In genomic region chr7:91731962-91732361, GRCh38 we compare ENCODE assay signal across 32 cellular contexts.
DNase-seq lines count a peak whose midpoint lies in the region; ATAC-seq and TF ChIP-seq lines count a peak whose summit lies in the region.
"Had no signal": no experiment of that assay in that cellular context is flagged by ENCODE, and none has a peak within 500 bp of the region (broad histone marks: within the 10 kb centered on the region; RNA-seq: fewer than 3 reads in every experiment).

No MANE protein-coding gene starts in this region.

- H3K27ac ChIP-seq in cardiac muscle cell, result peak overlapping the region; percentile 63
- H3K27ac ChIP-seq in right atrium auricular region, result no peak overlapping the region
- H3K27ac ChIP-seq in CD8-positive, alpha-beta memory T cell (ENCODE audit: low read depth, low read length), result no peak overlapping the region
- H3K27ac ChIP-seq: 22Rv1; A549; BLaER1; BLaER1 treated with 17β-estradiol and CSF1 and Interleukin-3, amounts not matched to agents 10 nM and 100 nM; C4-2B had no signal

- H3K27me3 ChIP-seq in cardiac muscle cell (no peaks in the 10 kb centered on the region), right atrium auricular region (no peaks in the 10 kb centered on the region)
- no peaks in the 10 kb centered on the region for H3K27me3 ChIP-seq in CD8-positive, alpha-beta memory T cell (ENCODE audit: insufficient read depth, low read length, poor library complexity, severe bottlenecking)
- H3K27me3 ChIP-seq: BE2C; BLaER1; BLaER1 treated with 17β-estradiol and CSF1 and Interleukin-3, amounts not matched to agents 10 nM and 100 nM had no signal

- CTCF ChIA-PET in CD8-positive, alpha-beta memory T cell (lab: Charles Lee), result no interaction called here

- intact Hi-C loops in Right ventricle myocardium superior (cut with DNase I), result no loop called here
- intact Hi-C loops in left ventricle myocardium superior (cut with micrococcal nuclease), result no loop called here

- H3K4me1 Mint-ChIP-seq in CD8-positive, alpha-beta memory T cell, result no peaks in the 10 kb centered on the region
- H3K4me1 Mint-ChIP-seq: B cell; CD14-positive monocyte; CD4-positive, alpha-beta memory T cell; CD4-positive, CD25-positive, alpha-beta regulatory T cell had no signal

- H3K4me3 Mint-ChIP-seq in CD8-positive, alpha-beta memory T cell, result no peak overlapping the region
- H3K4me3 Mint-ChIP-seq: B cell; CD14-positive monocyte; CD4-positive, alpha-beta memory T cell; CD4-positive, alpha-beta T cell; CD4-positive, CD25-positive, alpha-beta regulatory T cell; CD8-positive, alpha-beta T cell had no signal

- H3K4me1 ChIP-seq in cardiac muscle cell (ENCODE audit: low read depth) (peaks cover 11% of the 10 kb centered on the region), right atrium auricular region (no peaks in the 10 kb centered on the region)
- no peaks in the 10 kb centered on the region for H3K4me1 ChIP-seq in CD8-positive, alpha-beta memory T cell (ENCODE audit: insufficient read depth, low read length)
- H3K4me1 ChIP-seq: A549; BE2C; BLaER1; BLaER1 treated with 17β-estradiol and CSF1 and Interleukin-3, amounts not matched to agents 10 nM and 100 nM; Caco-2 had no signal

- POLR2A ChIA-PET in CD8-positive, alpha-beta memory T cell (lab: Charles Lee), result no interaction called here

- no peaks in the 10 kb centered on the region for H3K36me3 ChIP-seq in cardiac muscle cell
- no peaks in the 10 kb centered on the region for H3K36me3 ChIP-seq in right atrium auricular region
- H3K36me3 ChIP-seq in CD8-positive, alpha-beta memory T cell (ENCODE audit: insufficient read depth, low read length), result no peaks in the 10 kb centered on the region
- H3K36me3 ChIP-seq: BE2C; BLaER1; BLaER1 treated with 17β-estradiol and CSF1 and Interleukin-3, amounts not matched to agents 10 nM and 100 nM had no signal

- no peak overlapping the region for H3K27ac Mint-ChIP-seq in CD8-positive, alpha-beta memory T cell
- H3K27ac Mint-ChIP-seq: B cell; CD14-positive monocyte; CD4-positive, alpha-beta memory T cell; CD4-positive, alpha-beta T cell; CD4-positive, CD25-positive, alpha-beta regulatory T cell; CD8-positive, alpha-beta T cell had no signal

- H3K9me3 ChIP-seq in cardiac muscle cell (ENCODE audit: low read depth) (no peaks in the 10 kb centered on the region), right atrium auricular region (peaks cover 0 to 13% of the 10 kb centered on the region in 2 donors)
- H3K9me3 ChIP-seq in CD8-positive, alpha-beta memory T cell (ENCODE audit: low read length), result peaks cover 3% of the 10 kb centered on the region
- H3K9me3 ChIP-seq: A549, BE2C had no signal

- ATAC-seq in Right ventricle myocardium superior (ENCODE audit: poor library complexity) (no peak), left ventricle myocardium superior (peak; percentile 62)
- ATAC-seq: A549; CD8-positive, alpha-beta T cell had no signal

- no peaks in the 10 kb centered on the region for H3K36me3 Mint-ChIP-seq in CD8-positive, alpha-beta memory T cell
- H3K36me3 Mint-ChIP-seq: CD14-positive monocyte; CD4-positive, CD25-positive, alpha-beta regulatory T cell; CD8-positive, alpha-beta T cell had no signal

- TF ChIP-seq CTCF in cardiac muscle cell (IDR thresholded peaks at IDR 0.05; ENCODE audit: low read depth, low read length), result no peak
- TF ChIP-seq CTCF in right atrium auricular region (IDR thresholded peaks at IDR 0.05), result no peak

- H3K4me3 ChIP-seq in cardiac muscle cell (no peak overlapping the region), right atrium auricular region (no peak overlapping the region)
- no peak overlapping the region for H3K4me3 ChIP-seq in CD8-positive, alpha-beta memory T cell (ENCODE audit: low read length)
- H3K4me3 ChIP-seq: A549; BLaER1; BLaER1 treated with 17β-estradiol and CSF1 and Interleukin-3, amounts not matched to agents 10 nM and 100 nM had no signal

- no peaks in the 10 kb centered on the region for H3K27me3 Mint-ChIP-seq in CD8-positive, alpha-beta memory T cell
- H3K27me3 Mint-ChIP-seq: B cell; CD4-positive, alpha-beta memory T cell; CD4-positive, alpha-beta T cell; CD4-positive, CD25-positive, alpha-beta regulatory T cell had no signal

- peaks cover 29 to 46% (median 43%) of the 10 kb centered on the region in 5 donors for H3K9me3 Mint-ChIP-seq in CD8-positive, alpha-beta memory T cell

- DNase-seq in cardiac muscle cell (ENCODE audit: low read depth in 1 of 2, low spot score in 1 of 2) (peak; percentile 21 to 35), Right ventricle myocardium superior (no peak), left ventricle myocardium superior (no peak), right atrium auricular region (ENCODE audit: low spot score) (no peak), retina (peak; percentile 11)
- no peak for DNase-seq in CD8-positive, alpha-beta memory T cell
- DNase-seq: 8988T; ACHN; AML-193; BE2C; C1 segment of cervical spinal cord; Caco-2; Calu3; CD4-positive, alpha-beta memory T cell; CD4-positive, alpha-beta T cell; CD4-positive, CD25-positive, alpha-beta regulatory T cell; CD8-positive, alpha-beta T cell; COR-L47; DMS 273 treated with DMSO at 0.1 percent for 48 hours; DMS153; DMS53; DMS79; DMS79 treated with DMSO at 0.1 percent for 48 hours; DND-41; EL had no signal

Comparison
In these comparisons a context has a peak if more than half of its experiments do, and no peak if none do; other contexts are left out.
1. DNase-seq: peak in cardiac muscle cell (2 of 2) and retina (single experiment); none in Right ventricle myocardium superior (single experiment), left ventricle myocardium superior (single experiment), right atrium auricular region (single experiment) and CD8-positive, alpha-beta memory T cell (0 of 5).